In genomic region chr16:1532081-1532760, GRCh38 we compare ENCODE assay signal across 13 cellular contexts. TPM values are rescaled to one million over a fixed set of nuclear protein-coding genes. Genes with fewer than 3 reads are reported as not detected.
DNase-seq lines count a peak whose midpoint lies in the region; ATAC-seq, FAIRE-seq and TF ChIP-seq lines count a peak whose summit lies in the region.
"Had no signal": no experiment of that assay in that cellular context is flagged by ENCODE, and none has a peak within 500 bp of the region (broad histone marks: within the 10 kb centered on the region; RNA-seq: fewer than 3 reads in every experiment).

No MANE protein-coding gene starts in this region.

- FAIRE-seq in pancreas (lab: Jason Lieb, UNC) = no peak
- FAIRE-seq: endometrium, GM18507 had no signal

- H3K36me3 ChIP-seq in BE2C (no peaks in the 10 kb centered on the region), pancreas (no peaks in the 10 kb centered on the region)

- peak overlapping the region in 3 of 4 donors; percentile 17 to 59 (median 34) for H3K27ac ChIP-seq in pancreas

- TF ChIP-seq CTCF in BE2C (IDR thresholded peaks at IDR 0.05; ENCODE audit: low read depth, low read length) = no peak
- no peak for TF ChIP-seq CTCF in fibroblast of villous mesenchyme (IDR thresholded peaks at IDR 0.05; ENCODE audit: insufficient read depth, low read depth, low read length)
- no peak for TF ChIP-seq CTCF in pancreas (IDR thresholded peaks at IDR 0.05)
- no peak for TF ChIP-seq CTCF in omental fat pad (IDR thresholded peaks at IDR 0.05)

- ATAC-seq in SK-N-SH treated with all-trans-retinoic acid at 6 μM for 48 hours (peak; percentile 19), pancreas (no peak), GM21786 (IDR thresholded peaks at IDR 0.05; ENCODE audit: unreplicated experiment) (no peak), omental fat pad (ENCODE audit: low FRiP score) (no peak), GM18498 (IDR thresholded peaks at IDR 0.05; ENCODE audit: unreplicated experiment) (no peak)
- ATAC-seq: HCT116 had no signal

- DNase-seq in BE2C = peak; percentile 38
- peak; percentile 74 for DNase-seq in fibroblast of villous mesenchyme (ENCODE audit: low read depth)
- DNase-seq in pancreas = peak in 1 of 6 donors; percentile 37
- no peak for DNase-seq in omental fat pad (ENCODE audit: low spot score)
- DNase-seq in COLO829 (ENCODE audit: low spot score) = no peak
- DNase-seq: COR-L47, NCI-H2029 had no signal

- H3K27me3 ChIP-seq in BE2C = no peaks in the 10 kb centered on the region
- no peaks in the 10 kb centered on the region for H3K27me3 ChIP-seq in pancreas

- peaks cover 32% of the 10 kb centered on the region for H3K4me1 ChIP-seq in BE2C
- H3K4me1 ChIP-seq in pancreas = peaks cover 0 to 8% (median 0%) of the 10 kb centered on the region in 3 donors

- H3K4me3 ChIP-seq in BE2C (ENCODE audit: low read depth, low read length) (no peak overlapping the region), fibroblast of villous mesenchyme (ENCODE audit: low read depth, low read length) (no peak overlapping the region), pancreas (no peak overlapping the region)

- intact Hi-C loops in pancreas (cut with DNase I) = no loop called here

- H3K9me3 ChIP-seq in BE2C (no peaks in the 10 kb centered on the region), pancreas (no peaks in the 10 kb centered on the region)

- WGBS in pancreas, 2 donors = 80 to 81% methylated on average over 28 of the region's 28 CpGs

TF ChIP-seq in SK-N-SH treated with all-trans-retinoic acid at 6 μM for 48 hours, 23 proteins besides CTCF, POLR2A, EP300 and RAD21:
- TF ChIP-seq ZNF565 (CRISPR knock-in tag; conservative IDR thresholded peaks at IDR 0.05; ENCODE audit: low read depth) (no peak), ZNF70 (CRISPR knock-in tag; IDR thresholded peaks at IDR 0.05) (no peak), ISL1 (CRISPR knock-in tag; IDR thresholded peaks at IDR 0.05) (no peak), BACH2 (CRISPR knock-in tag; IDR thresholded peaks at IDR 0.05; ENCODE audit: borderline replicate concordance) (no peak), ARNTL (CRISPR knock-in tag; IDR thresholded peaks at IDR 0.05; ENCODE audit: borderline replicate concordance, low read depth) (no peak), ZNF8 (CRISPR knock-in tag; IDR thresholded peaks at IDR 0.05) (no peak), ESRRG (CRISPR knock-in tag; IDR thresholded peaks at IDR 0.05) (no peak), PPARA (CRISPR knock-in tag; IDR thresholded peaks at IDR 0.05; ENCODE audit: borderline replicate concordance) (no peak), RARB (CRISPR knock-in tag; IDR thresholded peaks at IDR 0.05) (no peak), CREB5 (CRISPR knock-in tag; IDR thresholded peaks at IDR 0.05; ENCODE audit: low read depth) (no peak)
- TF ChIP-seq, protein P1, sequence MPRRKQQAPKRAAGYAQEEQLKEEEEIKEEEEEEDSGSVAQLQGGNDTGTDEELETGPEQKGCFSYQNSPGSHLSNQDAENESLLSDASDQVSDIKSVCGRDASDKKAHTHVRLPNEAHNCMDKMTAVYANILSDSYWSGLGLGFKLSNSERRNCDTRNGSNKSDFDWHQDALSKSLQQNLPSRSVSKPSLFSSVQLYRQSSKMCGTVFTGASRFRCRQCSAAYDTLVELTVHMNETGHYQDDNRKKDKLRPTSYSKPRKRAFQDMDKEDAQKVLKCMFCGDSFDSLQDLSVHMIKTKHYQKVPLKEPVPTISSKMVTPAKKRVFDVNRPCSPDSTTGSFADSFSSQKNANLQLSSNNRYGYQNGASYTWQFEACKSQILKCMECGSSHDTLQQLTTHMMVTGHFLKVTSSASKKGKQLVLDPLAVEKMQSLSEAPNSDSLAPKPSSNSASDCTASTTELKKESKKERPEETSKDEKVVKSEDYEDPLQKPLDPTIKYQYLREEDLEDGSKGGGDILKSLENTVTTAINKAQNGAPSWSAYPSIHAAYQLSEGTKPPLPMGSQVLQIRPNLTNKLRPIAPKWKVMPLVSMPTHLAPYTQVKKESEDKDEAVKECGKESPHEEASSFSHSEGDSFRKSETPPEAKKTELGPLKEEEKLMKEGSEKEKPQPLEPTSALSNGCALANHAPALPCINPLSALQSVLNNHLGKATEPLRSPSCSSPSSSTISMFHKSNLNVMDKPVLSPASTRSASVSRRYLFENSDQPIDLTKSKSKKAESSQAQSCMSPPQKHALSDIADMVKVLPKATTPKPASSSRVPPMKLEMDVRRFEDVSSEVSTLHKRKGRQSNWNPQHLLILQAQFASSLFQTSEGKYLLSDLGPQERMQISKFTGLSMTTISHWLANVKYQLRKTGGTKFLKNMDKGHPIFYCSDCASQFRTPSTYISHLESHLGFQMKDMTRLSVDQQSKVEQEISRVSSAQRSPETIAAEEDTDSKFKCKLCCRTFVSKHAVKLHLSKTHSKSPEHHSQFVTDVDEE (CRISPR knock-in tag; IDR thresholded peaks at IDR 0.05) = no peak
- TF ChIP-seq, protein P2, sequence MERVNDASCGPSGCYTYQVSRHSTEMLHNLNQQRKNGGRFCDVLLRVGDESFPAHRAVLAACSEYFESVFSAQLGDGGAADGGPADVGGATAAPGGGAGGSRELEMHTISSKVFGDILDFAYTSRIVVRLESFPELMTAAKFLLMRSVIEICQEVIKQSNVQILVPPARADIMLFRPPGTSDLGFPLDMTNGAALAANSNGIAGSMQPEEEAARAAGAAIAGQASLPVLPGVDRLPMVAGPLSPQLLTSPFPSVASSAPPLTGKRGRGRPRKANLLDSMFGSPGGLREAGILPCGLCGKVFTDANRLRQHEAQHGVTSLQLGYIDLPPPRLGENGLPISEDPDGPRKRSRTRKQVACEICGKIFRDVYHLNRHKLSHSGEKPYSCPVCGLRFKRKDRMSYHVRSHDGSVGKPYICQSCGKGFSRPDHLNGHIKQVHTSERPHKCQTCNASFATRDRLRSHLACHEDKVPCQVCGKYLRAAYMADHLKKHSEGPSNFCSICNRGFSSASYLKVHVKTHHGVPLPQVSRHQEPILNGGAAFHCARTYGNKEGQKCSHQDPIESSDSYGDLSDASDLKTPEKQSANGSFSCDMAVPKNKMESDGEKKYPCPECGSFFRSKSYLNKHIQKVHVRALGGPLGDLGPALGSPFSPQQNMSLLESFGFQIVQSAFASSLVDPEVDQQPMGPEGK (CRISPR knock-in tag; IDR thresholded peaks at IDR 0.05; ENCODE audit: borderline replicate concordance) = no peak
- TF ChIP-seq, protein P3, sequence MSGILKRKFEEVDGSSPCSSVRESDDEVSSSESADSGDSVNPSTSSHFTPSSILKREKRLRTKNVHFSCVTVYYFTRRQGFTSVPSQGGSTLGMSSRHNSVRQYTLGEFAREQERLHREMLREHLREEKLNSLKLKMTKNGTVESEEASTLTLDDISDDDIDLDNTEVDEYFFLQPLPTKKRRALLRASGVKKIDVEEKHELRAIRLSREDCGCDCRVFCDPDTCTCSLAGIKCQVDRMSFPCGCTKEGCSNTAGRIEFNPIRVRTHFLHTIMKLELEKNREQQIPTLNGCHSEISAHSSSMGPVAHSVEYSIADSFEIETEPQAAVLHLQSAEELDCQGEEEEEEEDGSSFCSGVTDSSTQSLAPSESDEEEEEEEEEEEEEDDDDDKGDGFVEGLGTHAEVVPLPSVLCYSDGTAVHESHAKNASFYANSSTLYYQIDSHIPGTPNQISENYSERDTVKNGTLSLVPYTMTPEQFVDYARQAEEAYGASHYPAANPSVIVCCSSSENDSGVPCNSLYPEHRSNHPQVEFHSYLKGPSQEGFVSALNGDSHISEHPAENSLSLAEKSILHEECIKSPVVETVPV (CRISPR knock-in tag; IDR thresholded peaks at IDR 0.05) = no peak

RNA-seq across cellular contexts. Expression of gene TMEM204, which starts 1.2 kb away (rescaled TPM):
- 21.0 TPM for polyA plus RNA-seq in BE2C (2012; ENCODE audit: insufficient read depth, insufficient read length, low read depth)
- total RNA-seq in fibroblast of villous mesenchyme (22.5 and 36.1 TPM in 2 replicates), pancreas (1 to 10 TPM; 2.4 to 9.6 (median 4.6) TPM), omental fat pad (100 to 1,000 TPM in 1 of 4 donors, 10 to 100 TPM in 3; 21.4 to 141 (median 41.7) TPM)
- polyA plus RNA-seq in pancreas = 1 to 10 TPM; 8.8 to 9.8 TPM

RNA-seq across cellular contexts. Expression of gene TELO2, which starts 39.1 kb away (rescaled TPM):
- 110 TPM for polyA plus RNA-seq in BE2C (2012; ENCODE audit: insufficient read depth, insufficient read length, low read depth)
- total RNA-seq in fibroblast of villous mesenchyme (21.6 and 22.2 TPM in 2 replicates), pancreas (10 to 100 TPM; 11.7 to 22.9 (median 17.5) TPM), omental fat pad (10 to 100 TPM; 12.7 to 38.5 (median 22.2) TPM)
- 10 to 100 TPM; 65.9 to 98.7 TPM for polyA plus RNA-seq in pancreas

RNA-seq across cellular contexts. Expression of gene PTX4, which starts 43.5 kb away (rescaled TPM):
- not detected for polyA plus RNA-seq in BE2C (2012; ENCODE audit: insufficient read depth, insufficient read length, low read depth)
- 0.32 and 0.43 TPM in 2 replicates for total RNA-seq in fibroblast of villous mesenchyme
- not detected for total RNA-seq in pancreas
- not detected for polyA plus RNA-seq in pancreas
- total RNA-seq in omental fat pad = not detected

RNA-seq across cellular contexts. Expression of gene CLCN7, which starts 57.4 kb away (rescaled TPM):
- polyA plus RNA-seq in BE2C (2012; ENCODE audit: insufficient read depth, insufficient read length, low read depth) = 139 TPM
- 85.1 and 159 TPM in 2 replicates for total RNA-seq in fibroblast of villous mesenchyme
- total RNA-seq in pancreas = 10 to 100 TPM; 31.0 to 56.1 (median 34.3) TPM
- 10 to 100 TPM; 41.9 to 91.2 TPM for polyA plus RNA-seq in pancreas
- total RNA-seq in omental fat pad = 10 to 100 TPM; 42.6 to 62.3 (median 52.2) TPM

Comparison
In these comparisons a context has a peak if more than half of its experiments do, and no peak if none do; other contexts are left out.
1. DNase-seq: peak in BE2C (single experiment) and fibroblast of villous mesenchyme (single experiment); none in omental fat pad (single experiment) and COLO829 (single experiment).